ENCODE assay signal across 8 cellular contexts in the genomic region with DNA sequence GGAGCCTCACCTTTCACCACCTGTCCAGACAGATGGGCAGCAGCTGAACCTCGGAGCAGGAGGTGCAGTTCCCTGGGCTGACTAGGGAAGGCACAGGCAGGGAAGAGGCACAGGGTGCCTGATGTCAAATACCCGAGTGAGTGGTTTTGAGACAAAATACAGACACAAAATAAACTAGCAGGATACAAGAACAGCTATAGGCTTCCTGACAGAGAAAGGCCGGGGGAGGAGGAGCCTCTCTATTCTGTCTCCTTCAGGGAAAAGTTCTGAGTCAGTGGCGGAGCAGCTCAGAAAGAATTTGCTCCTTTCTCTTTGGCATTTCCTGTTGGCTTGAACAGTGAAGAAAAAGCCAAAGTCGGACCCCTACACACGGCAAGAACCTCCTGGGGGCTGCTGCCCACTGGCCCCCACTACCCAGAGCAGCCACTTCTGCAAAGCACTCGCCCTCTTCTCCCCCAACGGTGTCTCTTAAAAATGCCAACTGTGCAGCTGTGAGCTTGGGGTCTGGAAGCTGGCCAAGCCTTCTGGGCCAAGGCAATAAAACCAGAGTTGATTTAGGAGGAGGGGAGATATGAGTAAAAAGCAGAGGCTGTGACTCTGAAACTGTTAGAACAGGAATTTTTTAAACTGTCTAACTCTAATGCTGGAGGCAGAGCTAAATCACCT. TPM values are rescaled to one million over a fixed set of nuclear protein-coding genes. Genes with fewer than 3 reads are reported as not detected.
DNase-seq lines count a peak whose midpoint lies in the region; ATAC-seq and TF ChIP-seq lines count a peak whose summit lies in the region.

No MANE protein-coding gene starts in this region.

- H3K4me1 Mint-ChIP-seq in activated T-cell treated with anti-CD3 and anti-CD28 coated beads, Interleukin-2, amount 50 U/mL, for 4 hours (ENCODE audit: low read depth) = no peaks in the 10 kb centered on the region

- no peaks in the 10 kb centered on the region for H3K9me3 Mint-ChIP-seq in activated T-cell treated with anti-CD3 and anti-CD28 coated beads, Interleukin-2, amount 50 U/mL, for 4 hours

- peak; percentile 89 for DNase-seq in AG08395 (ENCODE audit: low spot score)
- DNase-seq in Jurkat, Clone E6-1 (ENCODE audit: low read depth, low spot score) = peak; percentile 57
- peak; percentile 92 for DNase-seq in SHP77 treated with DMSO at 0.1 percent for 48 hours (lab: John Stamatoyannopoulos, UW)
- peak; percentile 87 to 93 for DNase-seq in foreskin fibroblast
- DNase-seq in renal cortical epithelial cell (ENCODE audit: low read depth) = peak; percentile 91
- no peak for DNase-seq in cortex of kidney (lab: John Stamatoyannopoulos, UW)
- DNase-seq in activated T-cell treated with anti-CD3 and anti-CD28 coated beads, Interleukin-2, amount 50 U/mL, for 4 hours = no peak

- no peak overlapping the region for H3K4me3 Mint-ChIP-seq in activated T-cell treated with anti-CD3 and anti-CD28 coated beads, Interleukin-2, amount 50 U/mL, for 4 hours

- no peaks in the 10 kb centered on the region for H3K27me3 Mint-ChIP-seq in activated T-cell treated with anti-CD3 and anti-CD28 coated beads, Interleukin-2, amount 50 U/mL, for 4 hours (ENCODE audit: low read depth)

- no peak for TF ChIP-seq CTCF in foreskin fibroblast (IDR thresholded peaks at IDR 0.05; ENCODE audit: low read depth, low read length)

- ATAC-seq in HG02973 (IDR thresholded peaks at IDR 0.05; ENCODE audit: unreplicated experiment) = no peak
- no peak for ATAC-seq in activated T-cell treated with anti-CD3 and anti-CD28 coated beads, Interleukin-2, amount 50 U/mL, for 4 hours

- H3K4me3 ChIP-seq in Jurkat, Clone E6-1 (ENCODE audit: low read length) = no peak overlapping the region
- peak overlapping the region in 1 of 2 donors; percentile 38 for H3K4me3 ChIP-seq in foreskin fibroblast (ENCODE audit: low read depth in 1 of 2, low read length in 2 of 2)

- H3K36me3 Mint-ChIP-seq in activated T-cell treated with anti-CD3 and anti-CD28 coated beads, Interleukin-2, amount 50 U/mL, for 4 hours (ENCODE audit: insufficient read depth) = peaks cover 29% of the 10 kb centered on the region

RNA-seq across cellular contexts. Expression of a gene that starts 14.4 kb away (rescaled TPM):
- polyA plus RNA-seq in Jurkat, Clone E6-1 (2012; ENCODE audit: insufficient read depth, insufficient read length) = 26.1 TPM
- 13.2 and 22.2 TPM in 2 replicates for total RNA-seq in renal cortical epithelial cell
- 10 to 100 TPM; 59.3 to 63.3 (median 61.6) TPM for total RNA-seq in activated T-cell treated with anti-CD3 and anti-CD28 coated beads, Interleukin-2, amount 50 U/mL, for 4 hours

RNA-seq across cellular contexts. Expression of a gene that starts 38.4 kb away (rescaled TPM):
- not detected for polyA plus RNA-seq in Jurkat, Clone E6-1 (2012; ENCODE audit: insufficient read depth, insufficient read length)
- 3.1 and 4.7 TPM in 2 replicates for total RNA-seq in renal cortical epithelial cell
- total RNA-seq in activated T-cell treated with anti-CD3 and anti-CD28 coated beads, Interleukin-2, amount 50 U/mL, for 4 hours = under 1 TPM in 2 of 3 donors, not detected in 1; 0.33 to 0.58 TPM

RNA-seq across cellular contexts. Expression of a gene that starts 54.0 kb away (rescaled TPM):
- polyA plus RNA-seq in Jurkat, Clone E6-1 (2012; ENCODE audit: insufficient read depth, insufficient read length) = 2,303 TPM
- total RNA-seq in renal cortical epithelial cell = 4,821 and 6,713 TPM in 2 replicates
- total RNA-seq in activated T-cell treated with anti-CD3 and anti-CD28 coated beads, Interleukin-2, amount 50 U/mL, for 4 hours = 1,000 to 10,000 TPM; 3,953 to 4,676 (median 4,016) TPM

Comparison
In these comparisons a context has a peak if more than half of its experiments do, and no peak if none do; other contexts are left out.
1. DNase-seq: peak in AG08395 (single experiment), Jurkat, Clone E6-1 (single experiment), SHP77 treated with DMSO at 0.1 percent for 48 hours (single experiment), foreskin fibroblast (2 of 2) and renal cortical epithelial cell (single experiment); none in cortex of kidney (single experiment) and activated T-cell treated with anti-CD3 and anti-CD28 coated beads, Interleukin-2, amount 50 U/mL, for 4 hours (single experiment).